Comparison of ENCODE assay signal across 20 cellular contexts in genomic region chr15:22881739-22882440, GRCh38.
"Had no signal": no experiment of that assay in that cellular context is flagged by ENCODE, and none has a peak within 500 bp of the region (broad histone marks: within the 10 kb centered on the region; RNA-seq: fewer than 3 reads in every experiment).

No MANE protein-coding gene starts in this region.

- DNase-seq: Kasumi-1, MM.1S, NCI-H1092 treated with DMSO at 0.1 percent for 48 hours, NCI-H1417, NCI-H1436 treated with DMSO at 0.1 percent for 48 hours, NCI-H1694 treated with DMSO at 0.1 percent for 48 hours, NCI-H1930, NCI-H2081, NCI-H2107, NCI-H226, NCI-H446, NCI-H510A, NCI-H524 treated with DMSO at 0.1 percent for 48 hours, NCI-H69, NCI-H774, RPMI8226, SHP77, SK-N-SH, SW 1271 had no signal

- H3K27me3 Mint-ChIP-seq: IgD-negative memory B cell had no signal

- H3K27ac Mint-ChIP-seq: IgD-negative memory B cell had no signal

- H3K4me3 Mint-ChIP-seq: IgD-negative memory B cell had no signal

- H3K9me3 Mint-ChIP-seq: IgD-negative memory B cell had no signal

- H3K4me1 Mint-ChIP-seq: IgD-negative memory B cell had no signal
